ENCODE assay signal across 18 cellular contexts in genomic region chr16:5903153-5903552, GRCh38.
A peak's percentile ranks its signal among the peaks of the same experiment; 100 is the strongest.
DNase-seq lines count a peak whose midpoint lies in the region; TF ChIP-seq lines count a peak whose summit lies in the region.
"Had no signal": no experiment of that assay in that cellular context is flagged by ENCODE, and none has a peak within 500 bp of the region (broad histone marks: within the 10 kb centered on the region; RNA-seq: fewer than 3 reads in every experiment).

No MANE protein-coding gene starts in this region.

- peak overlapping the region; percentile 31 for H3K27ac ChIP-seq in angular gyrus (ENCODE audit: low read depth, low read length)
- H3K27ac ChIP-seq: HL-60, PC-9 had no signal

- peaks cover 18% of the 10 kb centered on the region for H3K36me3 Mint-ChIP-seq in glutamatergic neuron (ENCODE audit: unreplicated experiment)
- H3K36me3 Mint-ChIP-seq in T-helper 2 cell treated with Interferon-gamma antibody and Interleukin-4, amounts not matched to agents 5 μg/mL and 100 μg/mL, for 36 hours (ENCODE audit: low read depth): no peaks in the 10 kb centered on the region

- DNase-seq in NCI-H82 (lab: John Stamatoyannopoulos, UW) (peak; percentile 95), glutamatergic neuron (no peak), retina (peak; percentile 57), NCI-H1417 (lab: John Stamatoyannopoulos, UW) (no peak), putamen (ENCODE audit: low spot score) (no peak), KG1 (lab: John Stamatoyannopoulos, UW) (no peak)
- DNase-seq in T-helper 2 cell treated with Interferon-gamma antibody and Interleukin-4, amounts not matched to agents 5 μg/mL and 100 μg/mL, for 36 hours (ENCODE audit: low spot score): no peak
- DNase-seq: COR-L47, HCEC 1CT, MV-4-11, NCI-H1436, NCI-H2029, NCI-H2171, NCI-H446, NCI-H774, PC-9 had no signal

- H3K4me1 Mint-ChIP-seq in glutamatergic neuron (ENCODE audit: low read depth, unreplicated experiment): peaks cover 4% of the 10 kb centered on the region
- H3K4me1 Mint-ChIP-seq in T-helper 2 cell treated with Interferon-gamma antibody and Interleukin-4, amounts not matched to agents 5 μg/mL and 100 μg/mL, for 36 hours (ENCODE audit: low read depth): no peaks in the 10 kb centered on the region

- peaks cover 4% of the 10 kb centered on the region for H3K27me3 Mint-ChIP-seq in glutamatergic neuron (ENCODE audit: unreplicated experiment)
- no peaks in the 10 kb centered on the region for H3K27me3 Mint-ChIP-seq in T-helper 2 cell treated with Interferon-gamma antibody and Interleukin-4, amounts not matched to agents 5 μg/mL and 100 μg/mL, for 36 hours (ENCODE audit: low read depth)

- no peak for TF ChIP-seq CTCF in glutamatergic neuron (IDR thresholded peaks at IDR 0.05; ENCODE audit: partially characterized antibody, unreplicated experiment)

- H3K27ac Mint-ChIP-seq in glutamatergic neuron (ENCODE audit: unreplicated experiment): peak overlapping the region; percentile 4
- H3K27ac Mint-ChIP-seq in T-helper 2 cell treated with Interferon-gamma antibody and Interleukin-4, amounts not matched to agents 5 μg/mL and 100 μg/mL, for 36 hours: no peak overlapping the region

- no peak overlapping the region for H3K4me3 Mint-ChIP-seq in glutamatergic neuron (ENCODE audit: unreplicated experiment)
- H3K4me3 Mint-ChIP-seq in T-helper 2 cell treated with Interferon-gamma antibody and Interleukin-4, amounts not matched to agents 5 μg/mL and 100 μg/mL, for 36 hours: no peak overlapping the region

- peaks cover 8% of the 10 kb centered on the region for H3K9me3 Mint-ChIP-seq in glutamatergic neuron (ENCODE audit: unreplicated experiment)
- peaks cover 47% of the 10 kb centered on the region for H3K9me3 Mint-ChIP-seq in T-helper 2 cell treated with Interferon-gamma antibody and Interleukin-4, amounts not matched to agents 5 μg/mL and 100 μg/mL, for 36 hours

Comparison
In these comparisons a context has a peak if more than half of its experiments do, and no peak if none do; other contexts are left out.
1. DNase-seq: peak in NCI-H82 (single experiment) and retina (single experiment); none in glutamatergic neuron (single experiment), NCI-H1417 (0 of 3), putamen (single experiment), KG1 (single experiment) and T-helper 2 cell treated with Interferon-gamma antibody and Interleukin-4, amounts not matched to agents 5 μg/mL and 100 μg/mL, for 36 hours (single experiment).